1 cellular context compared by ENCODE assay signal in the genomic region with DNA sequence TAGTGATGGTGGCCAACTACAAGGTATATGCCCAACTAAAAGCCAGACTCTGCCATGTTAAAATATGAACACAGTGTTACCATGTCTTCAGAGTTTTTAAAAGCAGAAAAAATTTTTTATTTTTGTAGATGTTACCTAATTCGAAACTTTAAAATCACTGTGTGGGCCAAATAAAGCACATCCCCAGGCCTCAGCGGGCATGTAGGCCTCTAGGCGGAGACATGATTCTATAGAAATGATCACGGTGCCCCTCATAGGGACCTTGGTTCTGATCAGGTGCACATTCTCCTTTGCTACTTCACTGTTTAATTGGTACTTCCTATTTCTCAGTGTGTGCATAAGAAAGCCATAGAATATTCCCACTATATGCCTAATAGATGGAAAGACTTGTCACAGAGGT.
TF ChIP-seq lines count a peak whose summit lies in the region.

No MANE protein-coding gene starts in this region.

TF ChIP-seq in GM23338, 12 proteins besides CTCF, POLR2A, EP300 and RAD21 (continued from another document):
- TF ChIP-seq ZNF114 (CRISPR knock-in tag; IDR thresholded peaks at IDR 0.05) (no peak), POLR2AphosphoS5 (IDR thresholded peaks at IDR 0.05; ENCODE audit: low read depth) (no peak)
TF ChIP-seq in GM23338: peak in this region for 0.
